In genomic region chr2:172734711-172735645, GRCh38 we compare ENCODE assay signal across 10 cellular contexts. TPM values are rescaled to one million over a fixed set of nuclear protein-coding genes. Genes with fewer than 3 reads are reported as not detected.
DNase-seq lines count a peak whose midpoint lies in the region; ATAC-seq and FAIRE-seq lines count a peak whose summit lies in the region.
"Had no signal": no experiment of that assay in that cellular context is flagged by ENCODE, and none has a peak within 500 bp of the region (broad histone marks: within the 10 kb centered on the region; RNA-seq: fewer than 3 reads in every experiment).

No MANE protein-coding gene starts in this region.

- H3K4me3 ChIP-seq in iPS-18a (ENCODE audit: low read length) = peak overlapping the region; percentile 50
- H3K4me3 ChIP-seq: K562 had no signal

- peak overlapping the region; percentile 13 for H3K4me3 Mint-ChIP-seq in activated T-helper 17 cell treated with anti-CD3 and anti-CD28 coated beads, Interleukin-2, amount 50 U/mL, for 72 hours

- DNase-seq in NCI-H748 (lab: John Stamatoyannopoulos, UW; ENCODE audit: unreplicated experiment) = peak; percentile 63
- no peak for DNase-seq in NCI-H748 treated with DMSO at 0.1 percent for 48 hours (lab: John Stamatoyannopoulos, UW)
- DNase-seq in stimulated activated naive CD8-positive, alpha-beta T cell treated with anti-CD3 and anti-CD28 coated beads, Interleukin-15, Interleukin-2, amounts not matched to agents 100 U/mL and 50 U/mL, for 24 hours = peak; percentile 48
- no peak for DNase-seq in GM19239 (ENCODE audit: insufficient read length, low spot score)
- no peak for DNase-seq in NCI-H2029 (lab: John Stamatoyannopoulos, UW)

- no peak overlapping the region for H3K27ac ChIP-seq in iPS-18a (ENCODE audit: low read length)
- H3K27ac ChIP-seq: BLaER1 treated with 17β-estradiol and CSF1 and Interleukin-3, amounts not matched to agents 10 nM and 100 nM had no signal

- no peak overlapping the region for H3K9ac ChIP-seq in iPS-18a (ENCODE audit: low read length)
- H3K9ac ChIP-seq: BLaER1 treated with 17β-estradiol and CSF1 and Interleukin-3, amounts not matched to agents 10 nM and 100 nM had no signal

- H3K27ac Mint-ChIP-seq in activated T-helper 17 cell treated with anti-CD3 and anti-CD28 coated beads, Interleukin-2, amount 50 U/mL, for 72 hours = no peak overlapping the region

- FAIRE-seq in GM19239 (lab: Jason Lieb, UNC) = no peak
- FAIRE-seq: K562 had no signal

- H3K4me1 ChIP-seq in iPS-18a (ENCODE audit: control insufficient read depth, low read depth, low read length) = no peaks in the 10 kb centered on the region

- H3K4me1 Mint-ChIP-seq in activated T-helper 17 cell treated with anti-CD3 and anti-CD28 coated beads, Interleukin-2, amount 50 U/mL, for 72 hours = no peaks in the 10 kb centered on the region

- H3K27me3 ChIP-seq in iPS-18a (ENCODE audit: control insufficient read depth, insufficient read depth, low read length) = peaks cover 41% of the 10 kb centered on the region

- no peaks in the 10 kb centered on the region for H3K9me3 ChIP-seq in iPS-18a (ENCODE audit: control insufficient read depth, low read depth, low read length)

- H3K36me3 Mint-ChIP-seq in activated T-helper 17 cell treated with anti-CD3 and anti-CD28 coated beads, Interleukin-2, amount 50 U/mL, for 72 hours (ENCODE audit: low read depth) = no peaks in the 10 kb centered on the region

- H3K9me3 Mint-ChIP-seq in activated T-helper 17 cell treated with anti-CD3 and anti-CD28 coated beads, Interleukin-2, amount 50 U/mL, for 72 hours = no peaks in the 10 kb centered on the region

- peak; percentile 9 for ATAC-seq in activated T-helper 17 cell treated with anti-CD3 and anti-CD28 coated beads, Interleukin-2, amount 50 U/mL, for 72 hours (replicated peaks)
- ATAC-seq in stimulated activated naive CD8-positive, alpha-beta T cell treated with anti-CD3 and anti-CD28 coated beads, Interleukin-15, Interleukin-2, amounts not matched to agents 100 U/mL and 50 U/mL, for 24 hours = peak; percentile 40
- ATAC-seq in GM21423 (IDR thresholded peaks at IDR 0.05; ENCODE audit: unreplicated experiment) = no peak
- ATAC-seq: K562 had no signal

- no peaks in the 10 kb centered on the region for H3K36me3 ChIP-seq in iPS-18a (ENCODE audit: control insufficient read depth, low read depth, low read length)
- H3K36me3 ChIP-seq: BLaER1 treated with 17β-estradiol and CSF1 and Interleukin-3, amounts not matched to agents 10 nM and 100 nM had no signal

- H3K27me3 Mint-ChIP-seq in activated T-helper 17 cell treated with anti-CD3 and anti-CD28 coated beads, Interleukin-2, amount 50 U/mL, for 72 hours = peaks cover 69% of the 10 kb centered on the region

RNA-seq across cellular contexts. Expression of gene RAPGEF4, which starts 0.7 kb away (rescaled TPM):
- total RNA-seq in activated T-helper 17 cell treated with anti-CD3 and anti-CD28 coated beads, Interleukin-2, amount 50 U/mL, for 72 hours = 1 to 10 TPM; 1.4 to 2.2 TPM

Comparison
In these comparisons a context has a peak if more than half of its experiments do, and no peak if none do; other contexts are left out.
1. DNase-seq: peak in NCI-H748 (single experiment) and stimulated activated naive CD8-positive, alpha-beta T cell treated with anti-CD3 and anti-CD28 coated beads, Interleukin-15, Interleukin-2, amounts not matched to agents 100 U/mL and 50 U/mL, for 24 hours (single experiment); none in NCI-H748 treated with DMSO at 0.1 percent for 48 hours (single experiment), GM19239 (single experiment) and NCI-H2029 (single experiment).